ENCODE assay signal across 8 cellular contexts in the genomic region with DNA sequence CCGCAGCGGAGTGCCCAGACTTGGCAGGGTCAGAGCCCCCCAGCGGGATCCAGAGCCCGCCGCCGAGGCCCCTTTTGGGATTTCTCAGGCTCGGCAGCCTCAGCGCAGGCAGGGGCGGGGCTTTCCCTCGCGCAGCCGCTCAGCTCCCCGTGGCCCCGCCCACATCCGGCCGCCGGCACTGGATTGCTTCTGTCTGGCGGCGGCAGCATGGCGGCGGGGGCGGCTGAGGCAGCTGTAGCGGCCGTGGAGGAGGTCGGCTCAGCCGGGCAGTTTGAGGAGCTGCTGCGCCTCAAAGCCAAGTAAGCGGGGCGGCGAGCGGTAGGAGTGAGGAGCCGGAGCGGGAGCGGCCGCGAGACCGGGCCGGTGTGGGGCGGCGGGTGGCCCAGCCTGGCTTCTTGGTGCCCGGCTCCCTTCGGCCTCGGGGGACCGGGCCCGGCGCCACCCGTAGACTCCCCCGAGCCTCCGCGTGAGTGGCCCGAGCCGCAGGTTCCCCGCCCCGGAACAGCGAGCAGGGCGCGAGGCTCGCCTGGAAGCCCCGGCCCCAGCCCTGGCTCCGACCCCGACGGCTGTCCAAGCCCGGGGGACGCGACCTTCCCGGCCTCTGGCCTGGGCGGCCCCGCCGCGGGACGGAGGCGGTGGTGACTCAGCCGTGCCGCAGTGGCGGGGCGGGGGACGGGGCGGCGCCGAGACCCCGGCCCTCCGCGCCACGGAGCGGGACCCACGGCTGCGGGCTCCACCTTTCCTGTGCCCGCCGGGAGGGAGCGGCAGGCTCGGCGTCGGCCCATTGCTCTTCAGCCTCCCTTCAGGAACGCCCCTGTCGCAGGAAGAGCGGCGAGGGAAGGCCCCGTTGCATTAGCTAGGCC. TPM values are rescaled to one million over a fixed set of nuclear protein-coding genes. Genes with fewer than 3 reads are reported as not detected.
A peak's percentile ranks its signal among the peaks of the same experiment; 100 is the strongest.
DNase-seq lines count a peak whose midpoint lies in the region; ATAC-seq and TF ChIP-seq lines count a peak whose summit lies in the region.

Gene GLRX3 (plus strand): TSS at position 178 of the 863 bp plus-strand sequence. CDS start 30 bp downstream, at position 208.

- no peaks in the 10 kb centered on the region for H3K9me3 ChIP-seq in Loucy (ENCODE audit: insufficient read depth, low read depth, low read length)
- no peaks in the 10 kb centered on the region for H3K9me3 ChIP-seq in SK-N-MC (ENCODE audit: low read depth, low read length)

- peaks cover 39% of the 10 kb centered on the region for H3K4me1 ChIP-seq in Loucy (ENCODE audit: insufficient read depth, low read length, poor library complexity, severe bottlenecking)

- H3F3A ChIP-seq in Loucy (ENCODE audit: low read depth) = no peaks in the 10 kb centered on the region

- H3K9ac ChIP-seq in Loucy (ENCODE audit: low read depth, low read length, poor library complexity, severe bottlenecking) (peak within 1 kb of the TSS; percentile 84), SK-N-MC (ENCODE audit: insufficient read length) (peak within 1 kb of the TSS; percentile 81)

- no peaks in the 10 kb centered on the region for H3K9me3 Mint-ChIP-seq in activated naive CD4-positive, alpha-beta T cell treated with anti-CD3 and anti-CD28 coated beads, Interleukin-2, amount 50 U/mL, for 24 hours

- in situ Hi-C loops in G401 (cut with HindIII; ENCODE audit: low sequenced_read_pairs) = no loop called here

- peak within 1 kb of the TSS; percentile 99 for H3K4me2 ChIP-seq in Loucy (ENCODE audit: low read depth, low read length, poor library complexity, severe bottlenecking)

- ATAC-seq in omental fat pad (ENCODE audit: low FRiP score) = peak; percentile 96

- H3K4me1 Mint-ChIP-seq in activated naive CD4-positive, alpha-beta T cell treated with anti-CD3 and anti-CD28 coated beads, Interleukin-2, amount 50 U/mL, for 24 hours = peaks cover 37% of the 10 kb centered on the region

- no peaks in the 10 kb centered on the region for H3K9me2 ChIP-seq in Loucy (replicated peaks; ENCODE audit: low read depth, low read length)

- no peaks in the 10 kb centered on the region for H3K27me3 Mint-ChIP-seq in activated naive CD4-positive, alpha-beta T cell treated with anti-CD3 and anti-CD28 coated beads, Interleukin-2, amount 50 U/mL, for 24 hours

- H4K20me1 ChIP-seq in Loucy (ENCODE audit: insufficient read depth, low read length, poor library complexity, severe bottlenecking) = peaks cover 46% of the 10 kb centered on the region

- H3K27me3 ChIP-seq in Loucy (ENCODE audit: insufficient read depth, low read length, poor library complexity, severe bottlenecking) = no peaks in the 10 kb centered on the region

- TF ChIP-seq CTCF in Loucy (conservative IDR thresholded peaks at IDR 0.05; ENCODE audit: low read length) (no peak), omental fat pad (IDR thresholded peaks at IDR 0.05) (no peak)

- H3K36me3 ChIP-seq in Loucy (ENCODE audit: insufficient read depth, low read length) = no peaks in the 10 kb centered on the region
- H3K36me3 ChIP-seq in SK-N-MC (ENCODE audit: insufficient read depth, low read length) = no peaks in the 10 kb centered on the region

- peaks cover 4% of the 10 kb centered on the region for H3K36me3 Mint-ChIP-seq in activated naive CD4-positive, alpha-beta T cell treated with anti-CD3 and anti-CD28 coated beads, Interleukin-2, amount 50 U/mL, for 24 hours

- H3K27ac ChIP-seq in SK-N-MC (no peak within 1 kb of the TSS), temporal lobe (ENCODE audit: low read depth, low read length) (no peak within 1 kb of the TSS)

- peak within 1 kb of the TSS; percentile 94 for H3K27ac Mint-ChIP-seq in activated naive CD4-positive, alpha-beta T cell treated with anti-CD3 and anti-CD28 coated beads, Interleukin-2, amount 50 U/mL, for 24 hours

- peak; percentile 81 for DNase-seq in G401 (ENCODE audit: low spot score)
- peak; percentile 40 for DNase-seq in GOT3 (lab: John Stamatoyannopoulos, UW)
- no peak for DNase-seq in SK-N-MC (ENCODE audit: low read depth, low spot score)
- peak; percentile 79 for DNase-seq in globus pallidus (ENCODE audit: low spot score)
- peak; percentile 65 for DNase-seq in omental fat pad (ENCODE audit: low spot score)

- H3K4me3 Mint-ChIP-seq in activated naive CD4-positive, alpha-beta T cell treated with anti-CD3 and anti-CD28 coated beads, Interleukin-2, amount 50 U/mL, for 24 hours = peak within 1 kb of the TSS; percentile 90

- peak within 1 kb of the TSS; percentile 93 for H3K4me3 ChIP-seq in Loucy (ENCODE audit: low read length, poor library complexity, severe bottlenecking)
- H3K4me3 ChIP-seq in SK-N-MC = peak within 1 kb of the TSS; percentile 81

- H3K79me2 ChIP-seq in Loucy (ENCODE audit: insufficient read depth, low read length) = peaks cover 50% of the 10 kb centered on the region

- peak within 1 kb of the TSS; percentile 97 for H2AFZ ChIP-seq in Loucy (ENCODE audit: low read length)

RNA-seq across cellular contexts. Expression of gene GLRX3, which starts in this region (rescaled TPM):
- total RNA-seq in G401 (2014; rRNA removed; shearing (Covaris generic)) = 426 and 496 TPM in 2 replicates
- 10 to 100 TPM; 36.0 to 54.2 (median 43.4) TPM for total RNA-seq in omental fat pad
- 47.0 TPM for total RNA-seq in temporal lobe
